ENCODE assay signal across 20 cellular contexts in genomic region chr6:73027691-73028090, GRCh38.
"Had no signal": no experiment of that assay in that cellular context is flagged by ENCODE, and none has a peak within 500 bp of the region (broad histone marks: within the 10 kb centered on the region; RNA-seq: fewer than 3 reads in every experiment).

No MANE protein-coding gene starts in this region.

- ATAC-seq: natural killer cell; right lobe of liver; stimulated activated memory B cell treated with anti-CD40 and anti-IgM and Interleukin-4, amounts not matched to agents 10 μg/mL and 1 μg/mL and 100 μg/mL, for 72 hours; stimulated activated naive CD8-positive, alpha-beta T cell treated with anti-CD3 and anti-CD28 coated beads, Interleukin-15, amount 100 ng/mL, for 72 hours had no signal

- H3K4me3 ChIP-seq: left ventricle myocardium inferior, lung, ovary, right atrium auricular region, right lobe of liver, smooth muscle cell, thyroid gland, transverse colon, upper lobe of left lung, vagina had no signal

- H3K4me1 ChIP-seq: left ventricle myocardium inferior, right atrium auricular region, right lobe of liver, transverse colon, upper lobe of left lung, vagina had no signal

- H3K27ac ChIP-seq: left ventricle myocardium inferior, ovary, right atrium auricular region, right lobe of liver, thyroid gland, transverse colon, upper lobe of left lung, vagina had no signal

- H3K4me2 ChIP-seq: smooth muscle cell had no signal

- H3K36me3 ChIP-seq: left ventricle myocardium inferior, ovary, right atrium auricular region, right lobe of liver, thyroid gland, transverse colon, upper lobe of left lung, vagina had no signal

- H3K9me3 ChIP-seq: left ventricle myocardium inferior, ovary, right atrium auricular region, right lobe of liver, thyroid gland, transverse colon, upper lobe of left lung, vagina had no signal

- H3K27me3 ChIP-seq: ovary, right atrium auricular region, right lobe of liver, thyroid gland, transverse colon, upper lobe of left lung, vagina had no signal

- DNase-seq: left ventricle myocardium inferior; naive B cell; natural killer cell; ovary; right lobe of liver; stimulated activated CD4-positive, alpha-beta T cell treated with anti-CD3 and anti-CD28 coated beads, Interleukin-1b, Interleukin-23, amount 100 ng/mL, for 48 hours; stimulated activated CD4-positive, alpha-beta T cell treated with anti-CD3 and anti-CD28 coated beads, Interleukin-2, amount 100 ng/mL, for 48 hours; stimulated activated CD4-positive, alpha-beta T cell treated with anti-CD3 and anti-CD28 coated beads, Interleukin-4, amount 100 ng/mL, for 4 hours; stimulated activated CD8-positive, alpha-beta memory T cell treated with anti-CD3 and anti-CD28 coated beads, Interleukin-4, amount 100 ng/mL, for 48 hours; stimulated activated naive CD4-positive, alpha-beta T cell treated with Interleukin-2 at 50 U/mL for 16 hours; stimulated activated naive CD8-positive, alpha-beta T cell treated with anti-CD3 and anti-CD28 coated beads, Interleukin-15, amount 100 ng/mL, for 72 hours; substantia nigra; thyroid gland; transverse colon; upper lobe of left lung had no signal
